Comparison of ENCODE assay signal across 1 cellular context in the genomic region with DNA sequence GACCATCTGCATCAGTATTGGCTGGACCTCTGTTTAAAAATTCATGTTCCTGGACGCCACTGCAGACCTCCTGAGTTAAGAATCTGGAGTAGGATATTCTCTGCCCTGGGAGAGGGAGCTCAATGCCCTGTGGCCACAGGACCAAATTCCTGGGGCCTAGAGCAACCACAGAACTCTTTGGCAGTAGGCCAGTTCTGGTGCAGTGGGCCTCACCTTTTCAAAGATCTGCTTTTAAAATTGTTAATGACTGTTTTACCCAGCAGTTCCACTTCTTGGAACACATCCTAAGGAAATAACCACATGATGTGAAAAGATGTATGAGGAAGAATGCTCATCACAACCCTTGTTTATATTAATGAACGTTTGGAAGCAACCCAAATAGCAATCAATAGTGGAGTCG.
TF ChIP-seq lines count a peak whose summit lies in the region.

No MANE protein-coding gene starts in this region.

TF ChIP-seq in HEK293, 187 proteins besides CTCF, POLR2A, EP300 and RAD21 (continued from another document):
- TF ChIP-seq, protein P1, sequence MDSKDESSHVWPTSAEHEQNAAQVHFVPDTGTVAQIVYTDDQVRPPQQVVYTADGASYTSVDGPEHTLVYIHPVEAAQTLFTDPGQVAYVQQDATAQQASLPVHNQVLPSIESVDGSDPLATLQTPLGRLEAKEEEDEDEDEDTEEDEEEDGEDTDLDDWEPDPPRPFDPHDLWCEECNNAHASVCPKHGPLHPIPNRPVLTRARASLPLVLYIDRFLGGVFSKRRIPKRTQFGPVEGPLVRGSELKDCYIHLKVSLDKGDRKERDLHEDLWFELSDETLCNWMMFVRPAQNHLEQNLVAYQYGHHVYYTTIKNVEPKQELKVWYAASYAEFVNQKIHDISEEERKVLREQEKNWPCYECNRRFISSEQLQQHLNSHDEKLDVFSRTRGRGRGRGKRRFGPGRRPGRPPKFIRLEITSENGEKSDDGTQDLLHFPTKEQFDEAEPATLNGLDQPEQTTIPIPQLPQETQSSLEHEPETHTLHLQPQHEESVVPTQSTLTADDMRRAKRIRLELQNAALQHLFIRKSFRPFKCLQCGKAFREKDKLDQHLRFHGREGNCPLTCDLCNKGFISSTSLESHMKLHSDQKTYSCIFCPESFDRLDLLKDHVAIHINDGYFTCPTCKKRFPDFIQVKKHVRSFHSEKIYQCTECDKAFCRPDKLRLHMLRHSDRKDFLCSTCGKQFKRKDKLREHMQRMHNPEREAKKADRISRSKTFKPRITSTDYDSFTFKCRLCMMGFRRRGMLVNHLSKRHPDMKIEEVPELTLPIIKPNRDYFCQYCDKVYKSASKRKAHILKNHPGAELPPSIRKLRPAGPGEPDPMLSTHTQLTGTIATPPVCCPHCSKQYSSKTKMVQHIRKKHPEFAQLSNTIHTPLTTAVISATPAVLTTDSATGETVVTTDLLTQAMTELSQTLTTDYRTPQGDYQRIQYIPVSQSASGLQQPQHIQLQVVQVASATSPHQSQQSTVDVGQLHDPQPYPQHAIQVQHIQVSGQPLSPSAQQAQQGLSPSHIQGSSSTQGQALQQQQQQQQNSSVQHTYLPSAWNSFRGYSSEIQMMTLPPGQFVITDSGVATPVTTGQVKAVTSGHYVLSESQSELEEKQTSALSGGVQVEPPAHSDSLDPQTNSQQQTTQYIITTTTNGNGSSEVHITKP (tag by site-specific recombination; IDR thresholded peaks at IDR 0.05), result no peak
- TF ChIP-seq ZNF837 (tag by site-specific recombination; IDR thresholded peaks at IDR 0.05) (no peak), OSR2 (tag by site-specific recombination; IDR thresholded peaks at IDR 0.05) (no peak), KLF1 (tag by site-specific recombination; IDR thresholded peaks at IDR 0.05) (no peak), ZNF621 (tag by site-specific recombination; IDR thresholded peaks at IDR 0.05) (no peak), ZNF473 (tag by site-specific recombination; IDR thresholded peaks at IDR 0.05) (no peak), SCRT2 (tag by site-specific recombination; IDR thresholded peaks at IDR 0.05) (no peak), ZNF221 (tag by site-specific recombination; IDR thresholded peaks at IDR 0.05; ENCODE audit: borderline replicate concordance) (no peak), BCL11A (tag by site-specific recombination; IDR thresholded peaks at IDR 0.05; ENCODE audit: low read depth) (no peak), HOXD13 (CRISPR knock-in tag; IDR thresholded peaks at IDR 0.05; ENCODE audit: borderline replicate concordance) (peak; percentile 34; the same call in 1 of the 2 replicates), ZNF416 (tag by site-specific recombination; IDR thresholded peaks at IDR 0.05) (no peak), TRIM28 (IDR thresholded peaks at IDR 0.05; ENCODE audit: borderline replicate concordance, low read length) (no peak), GLIS2 (tag by site-specific recombination; IDR thresholded peaks at IDR 0.05) (no peak), ZBTB20 (tag by site-specific recombination; IDR thresholded peaks at IDR 0.05) (peak; percentile 87), RBAK (tag by site-specific recombination; IDR thresholded peaks at IDR 0.05) (no peak), ZNF610 (tag by site-specific recombination; IDR thresholded peaks at IDR 0.05; ENCODE audit: borderline replicate concordance) (no peak), SALL2 (tag by site-specific recombination; IDR thresholded peaks at IDR 0.05; ENCODE audit: borderline replicate concordance) (peak; percentile 75; the same call in 1 of the 2 replicates), ZNF404 (tag by site-specific recombination; IDR thresholded peaks at IDR 0.05) (no peak), ZEB2 (tag by site-specific recombination; IDR thresholded peaks at IDR 0.05) (no peak), ZNF433 (tag by site-specific recombination; IDR thresholded peaks at IDR 0.05; ENCODE audit: low read depth) (no peak), ZNF248 (tag by site-specific recombination; IDR thresholded peaks at IDR 0.05) (0 out of 2 replicates have a peak, but pooled peaks have one; percentile 13), ZNF549 (tag by site-specific recombination; IDR thresholded peaks at IDR 0.05) (no peak), ZNF776 (tag by site-specific recombination; IDR thresholded peaks at IDR 0.05; ENCODE audit: borderline replicate concordance) (no peak), ZNF184 (tag by site-specific recombination; IDR thresholded peaks at IDR 0.05) (0 out of 2 replicates have a peak, but pooled peaks have one; percentile 32), ZBTB21 (tag by site-specific recombination; IDR thresholded peaks at IDR 0.05) (no peak), ZNF202 (tag by site-specific recombination; IDR thresholded peaks at IDR 0.05; ENCODE audit: borderline replicate concordance) (no peak), SCRT1 (tag by site-specific recombination; IDR thresholded peaks at IDR 0.05; ENCODE audit: borderline replicate concordance) (no peak), ZXDB (tag by site-specific recombination; IDR thresholded peaks at IDR 0.05) (no peak), ZNF561 (tag by site-specific recombination; IDR thresholded peaks at IDR 0.05; ENCODE audit: borderline replicate concordance) (no peak), ZNF623 (tag by site-specific recombination; IDR thresholded peaks at IDR 0.05) (peak; percentile 84), ZNF777 (tag by site-specific recombination; IDR thresholded peaks at IDR 0.05; ENCODE audit: borderline replicate concordance) (no peak), ZNF677 (tag by site-specific recombination; IDR thresholded peaks at IDR 0.05) (no peak), ZNF112 (tag by site-specific recombination; IDR thresholded peaks at IDR 0.05) (peak; percentile 63; the same call in 1 of the 2 replicates), ZNF555 (tag by site-specific recombination; conservative IDR thresholded peaks at IDR 0.05) (no peak)
- TF ChIP-seq, protein P2, sequence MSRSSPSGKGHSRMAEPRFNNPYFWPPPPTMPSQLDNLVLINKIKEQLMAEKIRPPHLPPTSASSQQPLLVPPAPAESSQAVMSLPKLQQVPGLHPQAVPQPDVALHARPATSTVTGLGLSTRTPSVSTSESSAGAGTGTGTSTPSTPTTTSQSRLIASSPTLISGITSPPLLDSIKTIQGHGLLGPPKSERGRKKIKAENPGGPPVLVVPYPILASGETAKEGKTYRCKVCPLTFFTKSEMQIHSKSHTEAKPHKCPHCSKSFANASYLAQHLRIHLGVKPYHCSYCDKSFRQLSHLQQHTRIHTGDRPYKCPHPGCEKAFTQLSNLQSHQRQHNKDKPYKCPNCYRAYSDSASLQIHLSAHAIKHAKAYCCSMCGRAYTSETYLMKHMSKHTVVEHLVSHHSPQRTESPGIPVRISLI (tag by site-specific recombination; IDR thresholded peaks at IDR 0.05), result no peak
- TF ChIP-seq, protein P3, sequence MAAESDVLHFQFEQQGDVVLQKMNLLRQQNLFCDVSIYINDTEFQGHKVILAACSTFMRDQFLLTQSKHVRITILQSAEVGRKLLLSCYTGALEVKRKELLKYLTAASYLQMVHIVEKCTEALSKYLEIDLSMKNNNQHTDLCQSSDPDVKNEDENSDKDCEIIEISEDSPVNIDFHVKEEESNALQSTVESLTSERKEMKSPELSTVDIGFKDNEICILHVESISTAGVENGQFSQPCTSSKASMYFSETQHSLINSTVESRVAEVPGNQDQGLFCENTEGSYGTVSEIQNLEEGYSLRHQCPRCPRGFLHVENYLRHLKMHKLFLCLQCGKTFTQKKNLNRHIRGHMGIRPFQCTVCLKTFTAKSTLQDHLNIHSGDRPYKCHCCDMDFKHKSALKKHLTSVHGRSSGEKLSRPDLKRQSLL (tag by site-specific recombination; IDR thresholded peaks at IDR 0.05), result 0 out of 2 replicates have a peak, but pooled peaks have one; percentile 35
- TF ChIP-seq, protein P4, sequence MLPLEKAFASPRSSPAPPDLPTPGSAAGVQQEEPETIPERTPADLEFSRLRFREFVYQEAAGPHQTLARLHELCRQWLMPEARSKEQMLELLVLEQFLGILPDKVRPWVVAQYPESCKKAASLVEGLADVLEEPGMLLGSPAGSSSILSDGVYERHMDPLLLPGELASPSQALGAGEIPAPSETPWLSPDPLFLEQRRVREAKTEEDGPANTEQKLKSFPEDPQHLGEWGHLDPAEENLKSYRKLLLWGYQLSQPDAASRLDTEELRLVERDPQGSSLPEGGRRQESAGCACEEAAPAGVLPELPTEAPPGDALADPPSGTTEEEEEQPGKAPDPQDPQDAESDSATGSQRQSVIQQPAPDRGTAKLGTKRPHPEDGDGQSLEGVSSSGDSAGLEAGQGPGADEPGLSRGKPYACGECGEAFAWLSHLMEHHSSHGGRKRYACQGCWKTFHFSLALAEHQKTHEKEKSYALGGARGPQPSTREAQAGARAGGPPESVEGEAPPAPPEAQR (tag by site-specific recombination; IDR thresholded peaks at IDR 0.05), result no peak
- TF ChIP-seq, protein P5, sequence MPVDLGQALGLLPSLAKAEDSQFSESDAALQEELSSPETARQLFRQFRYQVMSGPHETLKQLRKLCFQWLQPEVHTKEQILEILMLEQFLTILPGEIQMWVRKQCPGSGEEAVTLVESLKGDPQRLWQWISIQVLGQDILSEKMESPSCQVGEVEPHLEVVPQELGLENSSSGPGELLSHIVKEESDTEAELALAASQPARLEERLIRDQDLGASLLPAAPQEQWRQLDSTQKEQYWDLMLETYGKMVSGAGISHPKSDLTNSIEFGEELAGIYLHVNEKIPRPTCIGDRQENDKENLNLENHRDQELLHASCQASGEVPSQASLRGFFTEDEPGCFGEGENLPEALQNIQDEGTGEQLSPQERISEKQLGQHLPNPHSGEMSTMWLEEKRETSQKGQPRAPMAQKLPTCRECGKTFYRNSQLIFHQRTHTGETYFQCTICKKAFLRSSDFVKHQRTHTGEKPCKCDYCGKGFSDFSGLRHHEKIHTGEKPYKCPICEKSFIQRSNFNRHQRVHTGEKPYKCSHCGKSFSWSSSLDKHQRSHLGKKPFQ (tag by site-specific recombination; IDR thresholded peaks at IDR 0.05), result no peak
- TF ChIP-seq, protein P6, sequence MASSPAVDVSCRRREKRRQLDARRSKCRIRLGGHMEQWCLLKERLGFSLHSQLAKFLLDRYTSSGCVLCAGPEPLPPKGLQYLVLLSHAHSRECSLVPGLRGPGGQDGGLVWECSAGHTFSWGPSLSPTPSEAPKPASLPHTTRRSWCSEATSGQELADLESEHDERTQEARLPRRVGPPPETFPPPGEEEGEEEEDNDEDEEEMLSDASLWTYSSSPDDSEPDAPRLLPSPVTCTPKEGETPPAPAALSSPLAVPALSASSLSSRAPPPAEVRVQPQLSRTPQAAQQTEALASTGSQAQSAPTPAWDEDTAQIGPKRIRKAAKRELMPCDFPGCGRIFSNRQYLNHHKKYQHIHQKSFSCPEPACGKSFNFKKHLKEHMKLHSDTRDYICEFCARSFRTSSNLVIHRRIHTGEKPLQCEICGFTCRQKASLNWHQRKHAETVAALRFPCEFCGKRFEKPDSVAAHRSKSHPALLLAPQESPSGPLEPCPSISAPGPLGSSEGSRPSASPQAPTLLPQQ (tag by site-specific recombination; IDR thresholded peaks at IDR 0.05), result peak; percentile 74; the same call in 1 of the 2 replicates
- TF ChIP-seq, protein P7, sequence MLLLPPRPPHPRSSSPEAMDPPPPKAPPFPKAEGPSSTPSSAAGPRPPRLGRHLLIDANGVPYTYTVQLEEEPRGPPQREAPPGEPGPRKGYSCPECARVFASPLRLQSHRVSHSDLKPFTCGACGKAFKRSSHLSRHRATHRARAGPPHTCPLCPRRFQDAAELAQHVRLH (tag by site-specific recombination; IDR thresholded peaks at IDR 0.05), result no peak
